8 cellular contexts compared by ENCODE assay signal in the genomic region with DNA sequence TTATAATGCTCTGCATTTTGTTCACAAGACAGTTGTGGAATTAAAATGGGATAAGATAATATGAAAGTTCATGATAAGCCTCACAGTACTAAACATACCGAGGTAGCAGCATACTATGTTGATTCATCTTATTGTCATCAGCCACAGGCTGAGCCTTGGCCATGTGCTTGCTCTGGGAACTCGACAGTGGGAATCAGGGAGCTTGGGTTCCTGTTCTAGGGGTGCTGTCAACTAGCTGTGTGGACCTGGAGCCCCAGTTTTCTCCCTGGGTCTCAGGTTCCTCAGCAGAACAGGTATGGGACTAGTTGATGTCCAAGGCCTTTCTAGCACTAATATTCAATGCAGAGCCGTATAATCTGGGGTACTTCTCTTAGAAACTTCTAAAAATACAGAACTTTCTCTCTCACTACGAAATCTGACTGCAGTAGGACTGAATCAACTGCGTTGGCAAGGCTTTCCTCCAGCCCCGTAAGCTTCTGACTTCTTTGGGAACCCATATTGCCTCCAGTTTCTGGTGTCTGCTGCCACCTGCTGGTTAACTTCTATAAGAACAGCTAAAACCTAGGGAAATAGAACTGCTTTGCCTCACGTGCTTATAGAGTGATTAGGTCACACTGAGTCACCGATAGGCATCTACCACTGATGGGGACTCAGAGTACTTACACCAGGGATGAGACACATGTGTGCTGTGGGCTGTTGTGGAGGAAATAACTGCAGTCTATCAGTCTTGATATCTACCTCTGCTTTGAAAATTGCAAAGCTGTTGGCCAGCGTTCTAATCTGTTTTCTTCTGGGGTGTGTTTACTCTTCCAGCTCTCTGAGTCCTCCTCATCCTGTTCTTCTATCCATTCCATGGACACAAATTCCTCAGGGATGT.
A peak's percentile ranks its signal among the peaks of the same experiment; 100 is the strongest.
DNase-seq lines count a peak whose midpoint lies in the region; ATAC-seq and TF ChIP-seq lines count a peak whose summit lies in the region.

No MANE protein-coding gene starts in this region.

- H3K9me3 Mint-ChIP-seq in effector memory CD8-positive, alpha-beta T cell: no peaks in the 10 kb centered on the region
- no peaks in the 10 kb centered on the region for H3K9me3 Mint-ChIP-seq in mesothelial cell of epicardium

- peak; percentile 99 for ATAC-seq in effector memory CD8-positive, alpha-beta T cell (replicated peaks)

- H3K27ac Mint-ChIP-seq in effector memory CD8-positive, alpha-beta T cell: peak overlapping the region; percentile 6 to 53
- H3K27ac Mint-ChIP-seq in mesothelial cell of epicardium: peak overlapping the region; percentile 44

- peak overlapping the region; percentile 29 to 50 for H3K4me3 Mint-ChIP-seq in effector memory CD8-positive, alpha-beta T cell
- no peak overlapping the region for H3K4me3 Mint-ChIP-seq in mesothelial cell of epicardium

- H3K27me3 Mint-ChIP-seq in effector memory CD8-positive, alpha-beta T cell: no peaks in the 10 kb centered on the region
- H3K27me3 Mint-ChIP-seq in mesothelial cell of epicardium (ENCODE audit: low read depth): no peaks in the 10 kb centered on the region

- DNase-seq in AG10803 (ENCODE audit: low read depth): peak; percentile 98
- peak; percentile 35 for DNase-seq in GM19238 (ENCODE audit: insufficient read length, low spot score)
- DNase-seq in HT-29 (ENCODE audit: low spot score): peak; percentile 90
- peak; percentile 84 for DNase-seq in NOMO-1 treated with DMSO at 0.1 percent for 48 hours (lab: John Stamatoyannopoulos, UW; ENCODE audit: unreplicated experiment)
- peak; percentile 45 to 63 for DNase-seq in activated CD8-positive, alpha-beta memory T cell treated with anti-CD3 and anti-CD28 coated beads for 4 hours (ENCODE audit: low read depth in 2 of 2)
- peak; percentile 68 to 71 (median 70) for DNase-seq in effector memory CD8-positive, alpha-beta T cell
- peak; percentile 37 to 66 for DNase-seq in mesothelial cell of epicardium (ENCODE audit: low spot score in 2 of 2, unreplicated experiment in 2 of 2)
- peak; percentile 9 to 66 for DNase-seq in stimulated activated CD8-positive, alpha-beta memory T cell treated with anti-CD3 and anti-CD28 coated beads, Interleukin-15, amount 100 ng/mL, for 4 hours (ENCODE audit: low read depth in 2 of 2)

- H3K4me1 Mint-ChIP-seq in effector memory CD8-positive, alpha-beta T cell (ENCODE audit: low read depth in 2 of 2): peaks cover 9 to 10% of the 10 kb centered on the region in 2 donors
- H3K4me1 Mint-ChIP-seq in mesothelial cell of epicardium: peaks cover 24% of the 10 kb centered on the region

- peak overlapping the region; percentile 31 for H3K4me3 ChIP-seq in AG10803 (ENCODE audit: low read length)

- H3K36me3 Mint-ChIP-seq in effector memory CD8-positive, alpha-beta T cell (ENCODE audit: insufficient read depth): peaks cover 3% of the 10 kb centered on the region
- H3K36me3 Mint-ChIP-seq in mesothelial cell of epicardium: peaks cover 45% of the 10 kb centered on the region

- TF ChIP-seq CTCF in AG10803 (conservative IDR thresholded peaks at IDR 0.05; ENCODE audit: low read length) (peak; percentile 85), mesothelial cell of epicardium (IDR thresholded peaks at IDR 0.05; ENCODE audit: unreplicated experiment) (peak; percentile 94)

Comparison
In these comparisons a context has a peak if more than half of its experiments do, and no peak if none do; other contexts are left out.
1. Peak in every context shown above with its lines: DNase-seq, ATAC-seq and H3K4me3 ChIP-seq.
2. DNase-seq: peak in every context shown above with its lines; median percentile 98 in AG10803; 90 in HT-29; 84 in NOMO-1 treated with DMSO at 0.1 percent for 48 hours; 70 in effector memory CD8-positive, alpha-beta T cell; 54 in activated CD8-positive, alpha-beta memory T cell treated with anti-CD3 and anti-CD28 coated beads for 4 hours; 52 in mesothelial cell of epicardium; 38 in stimulated activated CD8-positive, alpha-beta memory T cell treated with anti-CD3 and anti-CD28 coated beads, Interleukin-15, amount 100 ng/mL, for 4 hours; 35 in GM19238.